In the genomic region with DNA sequence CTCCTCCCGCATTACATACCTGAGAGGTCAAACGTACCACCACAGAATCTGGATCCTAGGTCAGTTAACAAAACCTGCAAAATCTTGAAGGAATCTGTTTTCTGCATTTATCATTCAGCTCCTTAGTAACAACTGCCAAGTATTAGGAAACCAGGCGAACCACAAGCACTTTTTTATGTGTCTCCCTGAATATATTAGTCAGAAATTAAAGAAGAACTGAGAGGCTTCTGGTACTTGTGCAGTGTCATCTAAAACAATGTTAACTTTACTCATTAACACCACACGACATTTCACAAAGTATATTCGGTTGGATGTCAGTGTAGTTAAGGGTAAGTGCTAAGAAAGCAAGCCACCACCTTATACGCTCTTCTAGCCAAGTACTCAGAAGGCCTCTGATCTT, we compare ENCODE assay signal across 2 cellular contexts.
TF ChIP-seq lines count a peak whose summit lies in the region.

No MANE protein-coding gene starts in this region.

TF ChIP-seq in SK-N-SH, 30 proteins besides CTCF, POLR2A, EP300 and RAD21 (continued from another document):
- no peak for TF ChIP-seq IRF3 (IDR thresholded peaks at IDR 0.05; ENCODE audit: low read depth, low read length)
- TF ChIP-seq MXI1 (IDR thresholded peaks at IDR 0.05; ENCODE audit: low read depth, low read length) = no peak

TF ChIP-seq in SK-N-SH treated with all-trans-retinoic acid at 6 μM for 48 hours, 23 proteins besides CTCF, POLR2A, EP300 and RAD21 (continued from another document):
- TF ChIP-seq, protein P1, sequence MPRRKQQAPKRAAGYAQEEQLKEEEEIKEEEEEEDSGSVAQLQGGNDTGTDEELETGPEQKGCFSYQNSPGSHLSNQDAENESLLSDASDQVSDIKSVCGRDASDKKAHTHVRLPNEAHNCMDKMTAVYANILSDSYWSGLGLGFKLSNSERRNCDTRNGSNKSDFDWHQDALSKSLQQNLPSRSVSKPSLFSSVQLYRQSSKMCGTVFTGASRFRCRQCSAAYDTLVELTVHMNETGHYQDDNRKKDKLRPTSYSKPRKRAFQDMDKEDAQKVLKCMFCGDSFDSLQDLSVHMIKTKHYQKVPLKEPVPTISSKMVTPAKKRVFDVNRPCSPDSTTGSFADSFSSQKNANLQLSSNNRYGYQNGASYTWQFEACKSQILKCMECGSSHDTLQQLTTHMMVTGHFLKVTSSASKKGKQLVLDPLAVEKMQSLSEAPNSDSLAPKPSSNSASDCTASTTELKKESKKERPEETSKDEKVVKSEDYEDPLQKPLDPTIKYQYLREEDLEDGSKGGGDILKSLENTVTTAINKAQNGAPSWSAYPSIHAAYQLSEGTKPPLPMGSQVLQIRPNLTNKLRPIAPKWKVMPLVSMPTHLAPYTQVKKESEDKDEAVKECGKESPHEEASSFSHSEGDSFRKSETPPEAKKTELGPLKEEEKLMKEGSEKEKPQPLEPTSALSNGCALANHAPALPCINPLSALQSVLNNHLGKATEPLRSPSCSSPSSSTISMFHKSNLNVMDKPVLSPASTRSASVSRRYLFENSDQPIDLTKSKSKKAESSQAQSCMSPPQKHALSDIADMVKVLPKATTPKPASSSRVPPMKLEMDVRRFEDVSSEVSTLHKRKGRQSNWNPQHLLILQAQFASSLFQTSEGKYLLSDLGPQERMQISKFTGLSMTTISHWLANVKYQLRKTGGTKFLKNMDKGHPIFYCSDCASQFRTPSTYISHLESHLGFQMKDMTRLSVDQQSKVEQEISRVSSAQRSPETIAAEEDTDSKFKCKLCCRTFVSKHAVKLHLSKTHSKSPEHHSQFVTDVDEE (CRISPR knock-in tag; IDR thresholded peaks at IDR 0.05) = no peak
- no peak for TF ChIP-seq TCF4 (CRISPR knock-in tag; IDR thresholded peaks at IDR 0.05; ENCODE audit: borderline replicate concordance)
